ENCODE assay signal across 9 cellular contexts in genomic region chr18:23380001-23380550, GRCh38.
DNase-seq lines count a peak whose midpoint lies in the region; ATAC-seq and TF ChIP-seq lines count a peak whose summit lies in the region.
"Had no signal": no experiment of that assay in that cellular context is flagged by ENCODE, and none has a peak within 500 bp of the region (broad histone marks: within the 10 kb centered on the region; RNA-seq: fewer than 3 reads in every experiment).

No MANE protein-coding gene starts in this region.

- peak; percentile 47 for DNase-seq in EH (ENCODE audit: low read depth)
- DNase-seq in NCI-H2196 treated with DMSO at 0.1 percent for 48 hours (lab: John Stamatoyannopoulos, UW; ENCODE audit: unreplicated experiment) = peak; percentile 13
- peak; percentile 91 for DNase-seq in choroid plexus epithelial cell (ENCODE audit: low read depth)
- DNase-seq in myocyte (ENCODE audit: low read depth) = peak; percentile 47
- no peak for DNase-seq in DMS114 treated with DMSO at 0.1 percent for 48 hours (lab: John Stamatoyannopoulos, UW; ENCODE audit: unreplicated experiment)
- no peak for DNase-seq in globus pallidus (ENCODE audit: low spot score)
- DNase-seq: amygdala had no signal

- ATAC-seq in GM21447 (IDR thresholded peaks at IDR 0.05; ENCODE audit: unreplicated experiment) (no peak), GM18861 (IDR thresholded peaks at IDR 0.05; ENCODE audit: unreplicated experiment) (no peak)

- no peak overlapping the region for H3K4me3 ChIP-seq in choroid plexus epithelial cell (ENCODE audit: low read depth, low read length)

- peak; percentile 26 for TF ChIP-seq CTCF in choroid plexus epithelial cell (conservative IDR thresholded peaks at IDR 0.05; ENCODE audit: low read depth, low read length)

Comparison
In these comparisons a context has a peak if more than half of its experiments do, and no peak if none do; other contexts are left out.
1. DNase-seq: peak in EH (single experiment), NCI-H2196 treated with DMSO at 0.1 percent for 48 hours (single experiment), choroid plexus epithelial cell (single experiment) and myocyte (single experiment); none in DMS114 treated with DMSO at 0.1 percent for 48 hours (single experiment) and globus pallidus (single experiment).